17 cellular contexts compared by ENCODE assay signal in genomic region chr12:89072303-89073026, GRCh38.
DNase-seq lines count a peak whose midpoint lies in the region; ATAC-seq and TF ChIP-seq lines count a peak whose summit lies in the region.
"Had no signal": no experiment of that assay in that cellular context is flagged by ENCODE, and none has a peak within 500 bp of the region (broad histone marks: within the 10 kb centered on the region; RNA-seq: fewer than 3 reads in every experiment).

No MANE protein-coding gene starts in this region.

- no peak overlapping the region for H3K4me3 Mint-ChIP-seq in activated naive CD4-positive, alpha-beta T cell treated with anti-CD3 and anti-CD28 coated beads for 36 hours
- H3K4me3 Mint-ChIP-seq in endodermal cell, result no peak overlapping the region
- H3K4me3 Mint-ChIP-seq in stimulated activated naive CD8-positive, alpha-beta T cell treated with anti-CD3 and anti-CD28 coated beads, Interleukin-15, amount 100 ng/mL, for 72 hours, result peak overlapping the region in 1 of 2 donors; percentile 4
- H3K4me3 Mint-ChIP-seq: activated naive CD8-positive, alpha-beta T cell; T-cell had no signal

- 95% methylated on average over 4 of the region's 4 CpGs; no CpG with 5 or more reads in 1 of the 2 experiments for WGBS in endodermal cell (ENCODE audit: insufficient coverage in 1 of 2, insufficient read length in 1 of 2), 2 experiments

- no peaks in the 10 kb centered on the region for H3K27me3 Mint-ChIP-seq in activated naive CD4-positive, alpha-beta T cell treated with anti-CD3 and anti-CD28 coated beads for 36 hours (ENCODE audit: low read depth)
- H3K27me3 Mint-ChIP-seq in endodermal cell (ENCODE audit: insufficient read depth), result no peaks in the 10 kb centered on the region
- no peaks in the 10 kb centered on the region for H3K27me3 Mint-ChIP-seq in stimulated activated naive CD8-positive, alpha-beta T cell treated with anti-CD3 and anti-CD28 coated beads, Interleukin-15, amount 100 ng/mL, for 72 hours
- H3K27me3 Mint-ChIP-seq: activated naive CD8-positive, alpha-beta T cell; T-cell had no signal

- ATAC-seq in stimulated activated naive CD8-positive, alpha-beta T cell treated with anti-CD3 and anti-CD28 coated beads, Interleukin-15, amount 100 ng/mL, for 72 hours, result peak; percentile 90
- ATAC-seq in GM21447 (IDR thresholded peaks at IDR 0.05; ENCODE audit: unreplicated experiment) (no peak), HG03159 (IDR thresholded peaks at IDR 0.05; ENCODE audit: unreplicated experiment) (no peak)
- ATAC-seq: GM12878, Right ventricle myocardium inferior, T-cell had no signal

- no peaks in the 10 kb centered on the region for H3K36me3 Mint-ChIP-seq in activated naive CD4-positive, alpha-beta T cell treated with anti-CD3 and anti-CD28 coated beads for 36 hours (ENCODE audit: low read depth)
- no peaks in the 10 kb centered on the region for H3K36me3 Mint-ChIP-seq in endodermal cell (ENCODE audit: low read depth)
- H3K36me3 Mint-ChIP-seq: activated naive CD8-positive, alpha-beta T cell; T-cell had no signal

- no peaks in the 10 kb centered on the region for H3K9me3 Mint-ChIP-seq in activated naive CD4-positive, alpha-beta T cell treated with anti-CD3 and anti-CD28 coated beads for 36 hours
- H3K9me3 Mint-ChIP-seq in endodermal cell, result no peaks in the 10 kb centered on the region
- H3K9me3 Mint-ChIP-seq in stimulated activated naive CD8-positive, alpha-beta T cell treated with anti-CD3 and anti-CD28 coated beads, Interleukin-15, amount 100 ng/mL, for 72 hours, result no peaks in the 10 kb centered on the region
- H3K9me3 Mint-ChIP-seq: T-cell had no signal

- H3K4me1 Mint-ChIP-seq in activated naive CD4-positive, alpha-beta T cell treated with anti-CD3 and anti-CD28 coated beads for 36 hours (ENCODE audit: low read depth), result peaks cover 41% of the 10 kb centered on the region
- H3K4me1 Mint-ChIP-seq in endodermal cell, result peaks cover 4% of the 10 kb centered on the region
- peaks cover 17% of the 10 kb centered on the region for H3K4me1 Mint-ChIP-seq in stimulated activated naive CD8-positive, alpha-beta T cell treated with anti-CD3 and anti-CD28 coated beads, Interleukin-15, amount 100 ng/mL, for 72 hours
- H3K4me1 Mint-ChIP-seq: T-cell had no signal

- intact Hi-C loops in activated naive CD4-positive, alpha-beta T cell treated with anti-CD3 and anti-CD28 coated beads for 36 hours (cut with micrococcal nuclease), result loop anchor here (1.0 to 2.0 kb wide), 5 partner anchors 8 to 64 kb away; no protein-coding TSS in a partner anchor

- no peak overlapping the region for H3K4me3 ChIP-seq in endodermal cell (ENCODE audit: low read length)
- H3K4me3 ChIP-seq: esophagus squamous epithelium, GM12878, prostate gland had no signal

- no peak overlapping the region for H3K27ac ChIP-seq in endodermal cell (ENCODE audit: low read depth, low read length)
- H3K27ac ChIP-seq: esophagus squamous epithelium, HL-60, prostate gland had no signal

- no peaks in the 10 kb centered on the region for H3K36me3 ChIP-seq in endodermal cell (ENCODE audit: control insufficient read depth, insufficient read depth, low read length)
- H3K36me3 ChIP-seq: esophagus squamous epithelium, prostate gland had no signal

- no peaks in the 10 kb centered on the region for H3K9me3 ChIP-seq in endodermal cell (ENCODE audit: control insufficient read depth, low read length)
- H3K9me3 ChIP-seq: esophagus squamous epithelium, prostate gland had no signal

- DNase-seq in activated naive CD4-positive, alpha-beta T cell treated with anti-CD3 and anti-CD28 coated beads for 36 hours, result no peak
- DNase-seq in activated naive CD4-positive, alpha-beta T cell treated with Interleukin-2 at 50 U/mL for 16 hours, result no peak
- peak; percentile 95 for DNase-seq in NCI-H2029 (lab: John Stamatoyannopoulos, UW)
- DNase-seq in endodermal cell, result no peak
- no peak for DNase-seq in stimulated activated naive CD8-positive, alpha-beta T cell treated with anti-CD3 and anti-CD28 coated beads, Interleukin-15, amount 100 ng/mL, for 72 hours
- DNase-seq: AML-193, esophagus squamous epithelium, GDM1, KBM-7, T-cell had no signal

- CTCF ChIA-PET in activated naive CD4-positive, alpha-beta T cell treated with anti-CD3 and anti-CD28 coated beads for 36 hours (lab: Charles Lee), result interaction anchor here (0.6 to 0.9 kb wide), 2 partner anchors 112 to 389 kb away, joined by 3 to 7 read pairs; no protein-coding TSS in a partner anchor

- H3K4me1 ChIP-seq in endodermal cell (ENCODE audit: control insufficient read depth, insufficient read depth, low read length), result no peaks in the 10 kb centered on the region
- H3K4me1 ChIP-seq: esophagus squamous epithelium, prostate gland had no signal

- no peaks in the 10 kb centered on the region for H3K27me3 ChIP-seq in endodermal cell (ENCODE audit: control insufficient read depth, insufficient read depth, low read length, poor library complexity, severe bottlenecking)
- H3K27me3 ChIP-seq: esophagus squamous epithelium had no signal

- H3K27ac Mint-ChIP-seq in activated naive CD4-positive, alpha-beta T cell treated with anti-CD3 and anti-CD28 coated beads for 36 hours, result peak overlapping the region; percentile 57
- H3K27ac Mint-ChIP-seq in endodermal cell, result peak overlapping the region; percentile 41
- H3K27ac Mint-ChIP-seq in stimulated activated naive CD8-positive, alpha-beta T cell treated with anti-CD3 and anti-CD28 coated beads, Interleukin-15, amount 100 ng/mL, for 72 hours, result peak overlapping the region in 1 of 2 donors; percentile 72
- H3K27ac Mint-ChIP-seq: activated naive CD8-positive, alpha-beta T cell; T-cell had no signal

- H3K9ac ChIP-seq in endodermal cell (ENCODE audit: extremely low read depth, low read length, poor library complexity, severe bottlenecking), result no peak overlapping the region

- TF ChIP-seq CTCF in endodermal cell (conservative IDR thresholded peaks at IDR 0.05), result no peak
